Comparison of ENCODE assay signal across 18 cellular contexts in the genomic region with DNA sequence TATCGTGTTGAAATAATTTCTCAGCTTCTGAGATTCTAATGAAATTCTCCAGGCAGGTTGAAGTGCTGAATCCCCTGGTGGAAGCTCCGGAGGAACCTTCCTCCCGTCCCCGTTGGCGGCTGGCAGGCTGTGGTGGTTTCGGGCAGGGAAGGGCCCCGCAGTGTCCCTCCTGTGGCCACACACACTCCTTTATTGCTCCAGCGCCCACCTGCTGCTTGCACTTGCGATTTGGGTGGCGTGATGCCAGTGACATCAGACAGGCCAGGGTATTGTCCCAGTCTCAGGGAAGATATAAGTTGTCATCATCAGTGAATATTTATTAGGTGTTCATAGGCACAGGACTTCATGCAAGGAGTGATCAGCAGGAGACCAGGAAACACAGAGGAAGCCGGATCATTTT.
A peak's percentile ranks its signal among the peaks of the same experiment; 100 is the strongest.
DNase-seq lines count a peak whose midpoint lies in the region; ATAC-seq and TF ChIP-seq lines count a peak whose summit lies in the region.
"Had no signal": no experiment of that assay in that cellular context is flagged by ENCODE, and none has a peak within 500 bp of the region (broad histone marks: within the 10 kb centered on the region; RNA-seq: fewer than 3 reads in every experiment).

No MANE protein-coding gene starts in this region.

- peak; percentile 47 for DNase-seq in left ventricle myocardium superior
- no peak for DNase-seq in cardiac septum (ENCODE audit: low spot score)
- peak; percentile 33 for DNase-seq in mesendoderm
- DNase-seq in tibial nerve (ENCODE audit: low spot score in 2 of 2): no peak
- DNase-seq in middle frontal gyrus (ENCODE audit: extremely low spot score, low spot score): no peak
- no peak for DNase-seq in stimulated activated CD4-positive, alpha-beta T cell treated with anti-CD3 and anti-CD28 coated beads, Interleukin-4, amount 100 ng/mL, for 4 hours
- DNase-seq: ACHN; activated CD4-positive, alpha-beta T cell treated with anti-CD3 and anti-CD28 coated beads, Interleukin-2, amount 50 U/mL, for 1 hour; brain microvascular endothelial cell; DMS153; MG63; NCI-H187 treated with DMSO at 0.1 percent for 48 hours; nephron progenitor cell; PC-9; SIG-M5; T-helper 17 cell had no signal

- intact Hi-C loops in left ventricle myocardium superior (cut with micrococcal nuclease) (no loop called here), cardiac septum (cut with DNase I) (loop anchor here (5.0 kb wide), 1 partner anchor 358 kb away; no protein-coding TSS in a partner anchor)

- H3K23ac ChIP-seq in mesendoderm (ENCODE audit: low read length): no peak overlapping the region

- H3K9me3 ChIP-seq in tibial nerve: no peaks in the 10 kb centered on the region
- H3K9me3 ChIP-seq: MG63 had no signal

- H4K8ac ChIP-seq in mesendoderm (ENCODE audit: low read depth, low read length): no peak overlapping the region

- no peak overlapping the region for H2AK5ac ChIP-seq in mesendoderm (ENCODE audit: low read length)

- no peaks in the 10 kb centered on the region for H3K36me3 ChIP-seq in mesendoderm (ENCODE audit: control insufficient read depth, insufficient read depth, low read length)
- H3K36me3 ChIP-seq in tibial nerve: no peaks in the 10 kb centered on the region
- H3K36me3 ChIP-seq: brain microvascular endothelial cell, MG63 had no signal

- H3K4ac ChIP-seq in mesendoderm (ENCODE audit: low read depth, low read length): no peak overlapping the region

- no peak overlapping the region for H3K56ac ChIP-seq in mesendoderm (ENCODE audit: low read length)

- H2BK5ac ChIP-seq in mesendoderm (ENCODE audit: low read length): no peak overlapping the region

- no peak overlapping the region for H3K18ac ChIP-seq in mesendoderm (ENCODE audit: low read length)

- H3K4me3 ChIP-seq in mesendoderm (ENCODE audit: low read length): no peak overlapping the region
- H3K4me3 ChIP-seq in tibial nerve: no peak overlapping the region
- H3K4me3 ChIP-seq: MG63, PC-9 had no signal

- H3K9ac ChIP-seq in mesendoderm (ENCODE audit: low read length): no peak overlapping the region

- H2BK15ac ChIP-seq in mesendoderm (replicated peaks; ENCODE audit: low read depth): no peak overlapping the region

- no peak for TF ChIP-seq POLR2A in tibial nerve (IDR thresholded peaks at IDR 0.05)

- no peak for ATAC-seq in left ventricle myocardium superior
- ATAC-seq in GM21723 (IDR thresholded peaks at IDR 0.05; ENCODE audit: unreplicated experiment): no peak
- ATAC-seq: T-helper 17 cell had no signal

- peak overlapping the region; percentile 90 for H3K27ac ChIP-seq in cingulate gyrus (ENCODE audit: low read depth, low read length)
- H3K27ac ChIP-seq in mesendoderm (ENCODE audit: low read depth, low read length): no peak overlapping the region
- peak overlapping the region; percentile 31 to 89 (median 78) for H3K27ac ChIP-seq in tibial nerve
- H3K27ac ChIP-seq: brain microvascular endothelial cell, PC-9 had no signal

- H3K27me3 ChIP-seq in mesendoderm (ENCODE audit: insufficient read depth, low read length, poor library complexity) (no peaks in the 10 kb centered on the region), tibial nerve (no peaks in the 10 kb centered on the region)
- H3K27me3 ChIP-seq: brain microvascular endothelial cell, MG63 had no signal

- no peak overlapping the region for H3K4me2 ChIP-seq in mesendoderm (ENCODE audit: low read length)
- H3K4me2 ChIP-seq: PC-9 had no signal

- H2BK120ac ChIP-seq in mesendoderm (ENCODE audit: low read depth, low read length): no peak overlapping the region

- no peak overlapping the region for H4K5ac ChIP-seq in mesendoderm (ENCODE audit: low read length)

- WGBS in mesendoderm (ENCODE audit: extremely low coverage, insufficient coverage, low lambda C conversion rate): no CpG with 5 or more reads among the region's 11 CpGs
- 50 to 64% methylated on average over 11 of the region's 11 CpGs for WGBS in tibial nerve, 2 donors

- H3K4me1 ChIP-seq in mesendoderm (ENCODE audit: control insufficient read depth, low read depth, low read length) (peaks cover 17% of the 10 kb centered on the region), tibial nerve (peaks cover 0 to 69% (median 20%) of the 10 kb centered on the region in 4 donors)

- TF ChIP-seq EP300 in tibial nerve (IDR thresholded peaks at IDR 0.05): no peak

- H3K79me1 ChIP-seq in mesendoderm (ENCODE audit: low read length): no peaks in the 10 kb centered on the region

- peak in 1 of 5 experiments; percentile 13 for TF ChIP-seq CTCF in tibial nerve (IDR thresholded peaks at IDR 0.05)

- H3K79me2 ChIP-seq in mesendoderm (ENCODE audit: control insufficient read depth, insufficient read depth, low read length): no peaks in the 10 kb centered on the region

Comparison
In these comparisons a context has a peak if more than half of its experiments do, and no peak if none do; other contexts are left out.
1. DNase-seq: peak in left ventricle myocardium superior (single experiment) and mesendoderm (single experiment); none in cardiac septum (single experiment), tibial nerve (0 of 2), middle frontal gyrus (single experiment) and stimulated activated CD4-positive, alpha-beta T cell treated with anti-CD3 and anti-CD28 coated beads, Interleukin-4, amount 100 ng/mL, for 4 hours (0 of 2).